In genomic region chr16:1818204-1818872, GRCh38 we compare ENCODE assay signal across 17 cellular contexts. TPM values are rescaled to one million over a fixed set of nuclear protein-coding genes. Genes with fewer than 3 reads are reported as not detected.
DNase-seq lines count a peak whose midpoint lies in the region; ATAC-seq, FAIRE-seq and TF ChIP-seq lines count a peak whose summit lies in the region.
"Had no signal": no experiment of that assay in that cellular context is flagged by ENCODE, and none has a peak within 500 bp of the region (broad histone marks: within the 10 kb centered on the region; RNA-seq: fewer than 3 reads in every experiment).

No MANE protein-coding gene starts in this region.

- H3K9me3 ChIP-seq in Panc1 (ENCODE audit: control insufficient read depth, insufficient read depth, low read depth, low read length) (no peaks in the 10 kb centered on the region), GM12878 (replicated peaks; ENCODE audit: control insufficient read depth, insufficient read depth, low read length) (no peaks in the 10 kb centered on the region), liver (ENCODE audit: control insufficient read depth in 4 of 4, low read length in 3 of 4) (no peaks in the 10 kb centered on the region)
- H3K9me3 ChIP-seq: A549, BE2C had no signal

- H3K27me3 ChIP-seq in Panc1 (ENCODE audit: control insufficient read depth, insufficient read depth, low read length) (no peaks in the 10 kb centered on the region), GM12878 (replicated peaks in 1 of 2; ENCODE audit: control insufficient read depth in 2 of 2, insufficient read depth in 2 of 2, low read length in 1 of 2) (no peaks in the 10 kb centered on the region), liver (ENCODE audit: control insufficient read depth in 4 of 4, insufficient read depth in 4 of 4, low read length in 3 of 4) (no peaks in the 10 kb centered on the region)
- H3K27me3 ChIP-seq: BE2C had no signal

- peak; percentile 23; the same call in 1 of the 2 replicates for TF ChIP-seq POLR2A in GM12878 (IDR thresholded peaks at IDR 0.05; ENCODE audit: low read depth, low read length)

- SMC1A ChIA-PET in GM12878 (lab: Charles Lee; ENCODE audit: uncharacterized antibody, unreplicated experiment): no interaction called here

- ATAC-seq in Panc1: peak; percentile 28; the same call in 1 of the 2 replicates
- ATAC-seq in GM12878: no peak
- ATAC-seq in stimulated activated memory B cell treated with anti-CD40 and anti-IgM and Interleukin-4, amounts not matched to agents 10 μg/mL and 1 μg/mL and 100 μg/mL, for 72 hours: peak; percentile 11
- no peak for ATAC-seq in HG03442 (IDR thresholded peaks at IDR 0.05; ENCODE audit: unreplicated experiment)
- ATAC-seq in GM21447 (IDR thresholded peaks at IDR 0.05; ENCODE audit: unreplicated experiment): no peak
- ATAC-seq: A549 had no signal

- RAD21 ChIA-PET in GM12878 (lab: Charles Lee; ENCODE audit: unreplicated experiment): no interaction called here

- H3K27ac ChIP-seq in Panc1 (ENCODE audit: low read length): no peak overlapping the region
- H3K27ac ChIP-seq in GM12878 (ENCODE audit: control insufficient read depth, insufficient read depth): no peak overlapping the region
- peak overlapping the region; percentile 81 to 85 for H3K27ac ChIP-seq in liver (ENCODE audit: low read depth in 1 of 2, low read length in 2 of 2)
- H3K27ac ChIP-seq: A549, C4-2B had no signal

- no peak overlapping the region for H3K27ac Mint-ChIP-seq in stimulated activated memory B cell treated with anti-CD40 and anti-IgM and Interleukin-4, amounts not matched to agents 10 μg/mL and 1 μg/mL and 100 μg/mL, for 72 hours
- H3K27ac Mint-ChIP-seq: CD4-positive, alpha-beta memory T cell had no signal

- intact Hi-C loops in Panc1 (cut with micrococcal nuclease; ENCODE audit: unreplicated experiment): no loop called here
- intact Hi-C loops in GM12878 (cut with micrococcal nuclease; ENCODE audit: unreplicated experiment): no loop called here

- H3K9ac ChIP-seq in GM12878 (ENCODE audit: control insufficient read depth, insufficient read depth, low read length) (no peak overlapping the region), liver (ENCODE audit: low read depth in 1 of 2, low read length in 2 of 2) (no peak overlapping the region)

- CTCF ChIA-PET in Panc1 (lab: Charles Lee): interaction anchor here (0.6 kb wide), 1 partner anchor 15 kb away, joined by 8 read pairs; no protein-coding TSS in a partner anchor
- CTCF ChIA-PET in GM12878 (lab: Yijun Ruan, JAX): no interaction called here

- POLR2A ChIA-PET in Panc1 (lab: Charles Lee) (no interaction called here), GM12878 (lab: Charles Lee) (no interaction called here)

- no peak overlapping the region for H2AFZ ChIP-seq in GM12878 (ENCODE audit: control insufficient read depth, low read depth, low read length)

- 92% methylated on average over 27 of the region's 27 CpGs for WGBS in GM12878 (ENCODE audit: insufficient coverage, insufficient replicate concordance, low lambda C conversion rate, missing lambda C conversion rate)
- 89% methylated on average over 27 of the region's 27 CpGs for WGBS in liver

- no peak for FAIRE-seq in GM12878 (lab: Jason Lieb, UNC)
- FAIRE-seq: A549, GM12891, HTR-8/SVneo had no signal

- H3K79me2 ChIP-seq in GM12878 (ENCODE audit: control insufficient read depth, insufficient read depth, low read length): no peaks in the 10 kb centered on the region

- no peaks in the 10 kb centered on the region for H3K9me3 Mint-ChIP-seq in stimulated activated memory B cell treated with anti-CD40 and anti-IgM and Interleukin-4, amounts not matched to agents 10 μg/mL and 1 μg/mL and 100 μg/mL, for 72 hours
- H3K9me3 Mint-ChIP-seq: CD4-positive, alpha-beta memory T cell; H9 had no signal

- no peak for TF ChIP-seq CTCF in Panc1 (IDR thresholded peaks at IDR 0.05)
- no peak for TF ChIP-seq CTCF in GM12878 (IDR thresholded peaks at IDR 0.05 in 2 of 3, conservative IDR thresholded peaks at IDR 0.05 in 1 of 3; ENCODE audit: control insufficient read depth in 2 of 3, extremely low read depth in 1 of 3, insufficient read depth in 1 of 3, low read depth in 3 of 3, low read length in 3 of 3)
- TF ChIP-seq CTCF in liver (IDR thresholded peaks at IDR 0.05; ENCODE audit: low read depth, low read length, missing input control): no peak

- H3K36me3 ChIP-seq in Panc1 (ENCODE audit: control insufficient read depth, insufficient read depth, low read length) (no peaks in the 10 kb centered on the region), GM12878 (ENCODE audit: control insufficient read depth in 2 of 2, insufficient read depth in 2 of 2, low read length in 1 of 2) (no peaks in the 10 kb centered on the region; a peak in 2 of 4 replicates), liver (ENCODE audit: control insufficient read depth in 4 of 4, insufficient read depth in 3 of 4, low read depth in 1 of 4, low read length in 3 of 4) (peaks cover 12 to 34% (median 30%) of the 10 kb centered on the region in 4 donors)

- no peaks in the 10 kb centered on the region for H3K27me3 Mint-ChIP-seq in stimulated activated memory B cell treated with anti-CD40 and anti-IgM and Interleukin-4, amounts not matched to agents 10 μg/mL and 1 μg/mL and 100 μg/mL, for 72 hours
- H3K27me3 Mint-ChIP-seq: CD4-positive, alpha-beta memory T cell had no signal

- no peaks in the 10 kb centered on the region for H3K4me1 Mint-ChIP-seq in stimulated activated memory B cell treated with anti-CD40 and anti-IgM and Interleukin-4, amounts not matched to agents 10 μg/mL and 1 μg/mL and 100 μg/mL, for 72 hours
- H3K4me1 Mint-ChIP-seq: H9 had no signal

- H3K36me3 Mint-ChIP-seq in stimulated activated memory B cell treated with anti-CD40 and anti-IgM and Interleukin-4, amounts not matched to agents 10 μg/mL and 1 μg/mL and 100 μg/mL, for 72 hours: peaks cover 24% of the 10 kb centered on the region

- H3K4me1 ChIP-seq in Panc1 (ENCODE audit: control insufficient read depth, insufficient read depth, low read length) (no peaks in the 10 kb centered on the region), GM12878 (ENCODE audit: control insufficient read depth, insufficient read depth, low read length) (no peaks in the 10 kb centered on the region), liver (ENCODE audit: control insufficient read depth in 4 of 4, insufficient read depth in 4 of 4, low read length in 3 of 4) (peaks cover 8 to 80% (median 73%) of the 10 kb centered on the region in 4 donors)
- H3K4me1 ChIP-seq: A549, BE2C had no signal

- no peaks in the 10 kb centered on the region for H4K20me1 ChIP-seq in GM12878 (ENCODE audit: control insufficient read depth, insufficient read depth)

- in situ Hi-C loops in Panc1 (cut with HindIII; ENCODE audit: low pct_unique_long_range_greater_than_20kb, low sequenced_read_pairs): no loop called here
- in situ Hi-C loops in GM12878 (cut with MboI): no loop called here

- TF ChIP-seq EP300 in GM12878 (IDR thresholded peaks at IDR 0.05; ENCODE audit: borderline replicate concordance in 1 of 2, control insufficient read depth in 1 of 2, low read depth in 2 of 2, low read length in 2 of 2): no peak

- TF ChIP-seq RAD21 in GM12878 (IDR thresholded peaks at IDR 0.05; ENCODE audit: insufficient read depth, low read depth, low read length) (no peak), liver (IDR thresholded peaks at IDR 0.05) (no peak)

- no peak overlapping the region for H3K4me3 Mint-ChIP-seq in stimulated activated memory B cell treated with anti-CD40 and anti-IgM and Interleukin-4, amounts not matched to agents 10 μg/mL and 1 μg/mL and 100 μg/mL, for 72 hours
- H3K4me3 Mint-ChIP-seq: CD4-positive, alpha-beta memory T cell; H9 had no signal

- BruUV-seq in Panc1 (replicated peaks; lab: Mats Ljungman, UMichigan) (no TSS peak), GM12878 (replicated peaks; lab: Mats Ljungman, UMichigan) (no TSS peak)

- H3K4me2 ChIP-seq in GM12878 (ENCODE audit: control insufficient read depth, insufficient read depth): no peak overlapping the region
- H3K4me2 ChIP-seq: A549 had no signal

- H3K4me3 ChIP-seq in Panc1 (ENCODE audit: low read depth in 2 of 2, low read length in 2 of 2) (no peak overlapping the region), GM12878 (no peak overlapping the region), liver (ENCODE audit: low read depth in 1 of 3, low read length in 3 of 3) (no peak overlapping the region)
- H3K4me3 ChIP-seq: A549 had no signal

- no peak for DNase-seq in Panc1 (ENCODE audit: low read depth, low spot score)
- no peak for DNase-seq in GM12878 (ENCODE audit: low read depth, low spot score)
- DNase-seq: BE2C; CD4-positive, alpha-beta memory T cell; DMS79; GOT3; H9 had no signal

RNA-seq across cellular contexts. Expression of gene HAGH, which starts 8.3 kb away (rescaled TPM):
- total RNA-seq in Panc1 (2021; ENCODE audit: unreplicated experiment) (58.9 TPM), GM12878 (2014; rRNA removed) (31.5 and 37.5 TPM in 2 replicates), GM12878 (2014; rRNA removed; fragmentation: Illumina TruSeq; extraction: Trizol) (18.9 and 22.6 TPM in 2 replicates), GM12878 (2021) (24.9 and 26.2 TPM in 2 replicates), liver (100 to 1,000 TPM; 219 to 252 TPM)
- 121 TPM for polyA plus RNA-seq in Panc1 (2012; ENCODE audit: insufficient read length)
- total RNA-seq in GM12878 (2013; cell fraction: nucleolus; rRNA removed): 8.0 and 8.6 TPM in 2 replicates
- 7.0 TPM for polyA plus RNA-seq in GM12878 (2011; ENCODE audit: low read depth)
- polyA plus RNA-seq in GM12878 (2011; rRNA removed) (6.4 and 12.1 TPM in 2 replicates), GM12878 (2014; fragmentation: Illumina TruSeq; extraction: Trizol) (7.8 and 19.9 TPM in 2 replicates), GM12878 (2014; fragmentation: Nextera tagmentation; extraction: Ambion mirVana) (1 to 10 TPM; 2.0 to 2.3 TPM), GM12878 (2014; rRNA removed) (47.3 and 50.1 TPM in 2 replicates), GM12878 (2016; fragmentation: Nextera tagmentation; extraction: Ambion mirVana) (10 to 100 TPM; 37.8 to 43.3 TPM), liver (100 to 1,000 TPM; 169 to 188 TPM)
- polyA plus RNA-seq in GM12878 (2011; cell fraction: cytosol; rRNA removed): 15.5 and 26.5 TPM in 2 replicates
- 22.3 and 23.4 TPM in 2 replicates for polyA plus RNA-seq in GM12878 (2011; cell fraction: nucleus; rRNA removed)
- 15.0 and 19.6 TPM in 2 replicates for polyA plus RNA-seq in GM12878 (2012)
- 10.1 and 14.8 TPM in 2 replicates for polyA minus RNA-seq in GM12878 (2011; rRNA and poly(A)+ RNA removed)
- polyA minus RNA-seq in GM12878 (2011; cell fraction: cytosol; rRNA and poly(A)+ RNA removed): 3.5 and 4.8 TPM in 2 replicates
- 5.8 and 7.7 TPM in 2 replicates for polyA minus RNA-seq in GM12878 (2011; cell fraction: nucleus; rRNA and poly(A)+ RNA removed)

RNA-seq across cellular contexts. Expression of gene FAHD1, which starts 8.7 kb away (rescaled TPM):
- total RNA-seq in Panc1 (2021; ENCODE audit: unreplicated experiment): 34.6 TPM
- polyA plus RNA-seq in Panc1 (2012; ENCODE audit: insufficient read length): 57.0 TPM
- total RNA-seq in GM12878 (2013; cell fraction: nucleolus; rRNA removed): 14.3 and 21.3 TPM in 2 replicates
- 36.1 and 43.0 TPM in 2 replicates for total RNA-seq in GM12878 (2014; rRNA removed)
- 15.1 and 15.8 TPM in 2 replicates for total RNA-seq in GM12878 (2014; rRNA removed; fragmentation: Illumina TruSeq; extraction: Trizol)
- total RNA-seq in GM12878 (2021): 18.5 and 23.4 TPM in 2 replicates
- 14.9 TPM for polyA plus RNA-seq in GM12878 (2011; ENCODE audit: low read depth)
- 16.4 and 19.1 TPM in 2 replicates for polyA plus RNA-seq in GM12878 (2011; rRNA removed)
- 28.5 and 45.0 TPM in 2 replicates for polyA plus RNA-seq in GM12878 (2011; cell fraction: cytosol; rRNA removed)
- 10.6 and 15.9 TPM in 2 replicates for polyA plus RNA-seq in GM12878 (2011; cell fraction: nucleus; rRNA removed)
- polyA plus RNA-seq in GM12878 (2012): 14.1 and 17.2 TPM in 2 replicates
- polyA plus RNA-seq in GM12878 (2014; fragmentation: Illumina TruSeq; extraction: Trizol): 13.2 and 13.3 TPM in 2 replicates
- 1 to 10 TPM; 4.3 to 10.0 TPM for polyA plus RNA-seq in GM12878 (2014; fragmentation: Nextera tagmentation; extraction: Ambion mirVana)
- polyA plus RNA-seq in GM12878 (2014; rRNA removed): 35.0 and 41.8 TPM in 2 replicates
- polyA plus RNA-seq in GM12878 (2016; fragmentation: Nextera tagmentation; extraction: Ambion mirVana): 10 to 100 TPM; 29.8 to 32.8 TPM
- 17.3 and 25.0 TPM in 2 replicates for polyA minus RNA-seq in GM12878 (2011; rRNA and poly(A)+ RNA removed)
- polyA minus RNA-seq in GM12878 (2011; cell fraction: cytosol; rRNA and poly(A)+ RNA removed): 8.7 and 10.8 TPM in 2 replicates
- 13.1 and 22.5 TPM in 2 replicates for polyA minus RNA-seq in GM12878 (2011; cell fraction: nucleus; rRNA and poly(A)+ RNA removed)
- total RNA-seq in liver: 10 to 100 TPM; 71.9 to 84.2 TPM
- polyA plus RNA-seq in liver: 10 to 100 TPM; 42.7 to 50.9 TPM

RNA-seq across cellular contexts. Expression of gene IGFALS, which starts 24.8 kb away (rescaled TPM):
- total RNA-seq in Panc1 (2021; ENCODE audit: unreplicated experiment) (0.10 TPM), GM12878 (2014; rRNA removed) (0.11 TPM in 1 of 2 replicates, not detected in the other), GM12878 (2014; rRNA removed; fragmentation: Illumina TruSeq; extraction: Trizol) (not detected in 2 replicates), GM12878 (2021) (not detected in 2 replicates), liver (100 to 1,000 TPM in 1 of 2 donors, 10 to 100 TPM in 1; 19.8 to 161 TPM)
- polyA plus RNA-seq in Panc1 (2012; ENCODE audit: insufficient read length): 0.25 TPM
- 0.17 TPM in 1 of 2 replicates, not detected in the other for total RNA-seq in GM12878 (2013; cell fraction: nucleolus; rRNA removed)
- not detected for polyA plus RNA-seq in GM12878 (2011; ENCODE audit: low read depth)
- polyA plus RNA-seq in GM12878 (2011; rRNA removed) (not detected in 2 replicates), GM12878 (2014; fragmentation: Illumina TruSeq; extraction: Trizol) (not detected in 2 replicates), GM12878 (2014; fragmentation: Nextera tagmentation; extraction: Ambion mirVana) (not detected), GM12878 (2014; rRNA removed) (0.04 TPM in 1 of 2 replicates, not detected in the other), GM12878 (2016; fragmentation: Nextera tagmentation; extraction: Ambion mirVana) (not detected), liver (10 to 100 TPM; 62.6 to 74.2 TPM)
- polyA plus RNA-seq in GM12878 (2011; cell fraction: cytosol; rRNA removed): not detected in 2 replicates
- polyA plus RNA-seq in GM12878 (2011; cell fraction: nucleus; rRNA removed): 0.12 TPM in 1 of 2 replicates, not detected in the other
- 0.21 and 0.32 TPM in 2 replicates for polyA plus RNA-seq in GM12878 (2012)
- polyA minus RNA-seq in GM12878 (2011; rRNA and poly(A)+ RNA removed): not detected in 2 replicates
- polyA minus RNA-seq in GM12878 (2011; cell fraction: cytosol; rRNA and poly(A)+ RNA removed): not detected in 2 replicates
- not detected in 2 replicates for polyA minus RNA-seq in GM12878 (2011; cell fraction: nucleus; rRNA and poly(A)+ RNA removed)
- total RNA-seq: G401, H9 had no signal
- polyA plus RNA-seq: AG04450; CD4-positive, alpha-beta memory T cell had no signal

RNA-seq across cellular contexts. Expression of gene NUBP2, which starts 35.6 kb away (rescaled TPM):
- total RNA-seq in Panc1 (2021; ENCODE audit: unreplicated experiment): 85.8 TPM
- 114 TPM for polyA plus RNA-seq in Panc1 (2012; ENCODE audit: insufficient read length)
- total RNA-seq in GM12878 (2013; cell fraction: nucleolus; rRNA removed): 45.7 and 59.5 TPM in 2 replicates
- total RNA-seq in GM12878 (2014; rRNA removed): 88.8 and 106 TPM in 2 replicates
- 11.0 and 13.5 TPM in 2 replicates for total RNA-seq in GM12878 (2014; rRNA removed; fragmentation: Illumina TruSeq; extraction: Trizol)
- 73.2 and 79.8 TPM in 2 replicates for total RNA-seq in GM12878 (2021)
- 11.7 TPM for polyA plus RNA-seq in GM12878 (2011; ENCODE audit: low read depth)
- polyA plus RNA-seq in GM12878 (2011; rRNA removed): 8.2 and 23.6 TPM in 2 replicates
- polyA plus RNA-seq in GM12878 (2011; cell fraction: cytosol; rRNA removed): 54.5 and 91.2 TPM in 2 replicates
- polyA plus RNA-seq in GM12878 (2011; cell fraction: nucleus; rRNA removed): 102 and 133 TPM in 2 replicates
- polyA plus RNA-seq in GM12878 (2012): 44.3 and 48.4 TPM in 2 replicates
- polyA plus RNA-seq in GM12878 (2014; fragmentation: Illumina TruSeq; extraction: Trizol): 0.73 and 6.5 TPM in 2 replicates
- polyA plus RNA-seq in GM12878 (2014; fragmentation: Nextera tagmentation; extraction: Ambion mirVana): 1 to 10 TPM; 1.9 to 5.9 TPM
- polyA plus RNA-seq in GM12878 (2014; rRNA removed): 80.5 and 94.5 TPM in 2 replicates
- 100 to 1,000 TPM; 115 to 129 TPM for polyA plus RNA-seq in GM12878 (2016; fragmentation: Nextera tagmentation; extraction: Ambion mirVana)
- polyA minus RNA-seq in GM12878 (2011; rRNA and poly(A)+ RNA removed): 8.8 and 27.4 TPM in 2 replicates
- polyA minus RNA-seq in GM12878 (2011; cell fraction: cytosol; rRNA and poly(A)+ RNA removed): 18.5 and 20.3 TPM in 2 replicates
- polyA minus RNA-seq in GM12878 (2011; cell fraction: nucleus; rRNA and poly(A)+ RNA removed): 17.7 and 27.6 TPM in 2 replicates
- 10 to 100 TPM; 28.9 to 80.9 TPM for total RNA-seq in liver
- 10 to 100 TPM; 51.8 to 56.3 TPM for polyA plus RNA-seq in liver

RNA-seq across cellular contexts. Expression of gene SPSB3, which starts 36.0 kb away (rescaled TPM):
- 23.0 TPM for total RNA-seq in Panc1 (2021; ENCODE audit: unreplicated experiment)
- polyA plus RNA-seq in Panc1 (2012; ENCODE audit: insufficient read length): 40.3 TPM
- 28.8 and 39.6 TPM in 2 replicates for total RNA-seq in GM12878 (2013; cell fraction: nucleolus; rRNA removed)
- 22.2 and 26.2 TPM in 2 replicates for total RNA-seq in GM12878 (2014; rRNA removed)
- 4.4 and 5.5 TPM in 2 replicates for total RNA-seq in GM12878 (2014; rRNA removed; fragmentation: Illumina TruSeq; extraction: Trizol)
- 18.3 and 18.5 TPM in 2 replicates for total RNA-seq in GM12878 (2021)
- 6.5 TPM for polyA plus RNA-seq in GM12878 (2011; ENCODE audit: low read depth)
- polyA plus RNA-seq in GM12878 (2011; rRNA removed): 4.7 and 9.7 TPM in 2 replicates
- 18.5 and 28.3 TPM in 2 replicates for polyA plus RNA-seq in GM12878 (2011; cell fraction: cytosol; rRNA removed)
- polyA plus RNA-seq in GM12878 (2011; cell fraction: nucleus; rRNA removed): 87.6 and 94.0 TPM in 2 replicates
- polyA plus RNA-seq in GM12878 (2012): 19.6 and 21.3 TPM in 2 replicates
- polyA plus RNA-seq in GM12878 (2014; fragmentation: Illumina TruSeq; extraction: Trizol): 0.97 and 2.8 TPM in 2 replicates
- polyA plus RNA-seq in GM12878 (2014; fragmentation: Nextera tagmentation; extraction: Ambion mirVana): 1 to 10 TPM in 1 of 2 experiments, under 1 TPM in 1; 0.31 to 1.5 TPM
- 26.9 and 32.4 TPM in 2 replicates for polyA plus RNA-seq in GM12878 (2014; rRNA removed)
- polyA plus RNA-seq in GM12878 (2016; fragmentation: Nextera tagmentation; extraction: Ambion mirVana): 10 to 100 TPM; 25.3 to 26.1 TPM
- polyA minus RNA-seq in GM12878 (2011; rRNA and poly(A)+ RNA removed): 5.9 and 9.0 TPM in 2 replicates
- polyA minus RNA-seq in GM12878 (2011; cell fraction: cytosol; rRNA and poly(A)+ RNA removed): 4.8 and 5.2 TPM in 2 replicates
- polyA minus RNA-seq in GM12878 (2011; cell fraction: nucleus; rRNA and poly(A)+ RNA removed): 5.7 and 13.8 TPM in 2 replicates
- total RNA-seq in liver: 10 to 100 TPM; 27.7 to 44.5 TPM
- 10 to 100 TPM; 31.1 to 60.5 TPM for polyA plus RNA-seq in liver

Comparison
In these comparisons a context has a peak if more than half of its experiments do, and no peak if none do; other contexts are left out.
1. ATAC-seq: peak in Panc1 (single experiment) and stimulated activated memory B cell treated with anti-CD40 and anti-IgM and Interleukin-4, amounts not matched to agents 10 μg/mL and 1 μg/mL and 100 μg/mL, for 72 hours (single experiment); none in GM12878 (single experiment), HG03442 (single experiment) and GM21447 (single experiment).
2. H3K27ac ChIP-seq: peak in liver (2 of 2); none in Panc1 (single experiment) and GM12878 (single experiment).
3. RNA of gene IGFALS, which starts 24.8 kb away (total RNA-seq): 19.8 to 161 TPM in liver; 0.10 TPM in Panc1 (single experiment) and 0.11 to 0.17 TPM in GM12878; every median in the first group is over 10 times any median in the second.